In the genomic region with DNA sequence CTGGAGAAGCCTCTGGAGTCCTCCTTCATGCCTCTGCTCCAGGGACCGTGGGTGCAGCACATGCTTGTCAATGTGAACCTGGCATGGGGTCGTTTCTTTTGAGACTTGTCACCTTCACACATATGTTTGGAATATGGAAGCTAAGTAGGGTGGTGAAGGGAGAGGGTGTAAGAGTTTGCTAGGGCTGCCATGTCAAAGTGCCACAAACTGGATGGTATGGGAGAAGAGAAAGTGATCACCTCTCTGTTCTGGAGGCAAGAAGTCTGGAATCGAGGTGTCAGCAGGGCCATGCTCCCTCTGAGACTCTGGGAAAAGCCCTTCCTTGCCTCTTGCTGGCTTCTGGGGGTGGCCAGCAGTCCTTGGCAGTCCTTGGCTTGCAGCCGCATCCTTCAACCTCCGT, we compare ENCODE assay signal across 31 cellular contexts.
"Had no signal": no experiment of that assay in that cellular context is flagged by ENCODE, and none has a peak within 500 bp of the region (broad histone marks: within the 10 kb centered on the region; RNA-seq: fewer than 3 reads in every experiment).

No MANE protein-coding gene starts in this region.

- FAIRE-seq: small intestine had no signal

- H3K9me3 ChIP-seq: ovary, psoas muscle, right lobe of liver, sigmoid colon, spleen, suprapubic skin, testis, transverse colon, upper lobe of right lung, uterus had no signal

- H3K27ac ChIP-seq: ovary, parathyroid adenoma, psoas muscle, right lobe of liver, sigmoid colon, spleen, suprapubic skin, testis, tibial artery, transverse colon, upper lobe of right lung had no signal

- DNase-seq: naive thymus-derived CD8-positive, alpha-beta T cell; nephron progenitor cell; occipital lobe; ovary; psoas muscle; right cardiac atrium; right lobe of liver; sigmoid colon; small intestine; stimulated activated CD4-positive, alpha-beta T cell treated with anti-CD3 and anti-CD28 coated beads, Interleukin-12 subunit alpha, Interleukin-12 subunit beta, amount 100 ng/mL, for 4 hours; stimulated activated CD4-positive, alpha-beta T cell treated with anti-CD3 and anti-CD28 coated beads, Interleukin-1b, Interleukin-23, amount 100 ng/mL, for 48 hours; stimulated activated CD4-positive, alpha-beta T cell treated with anti-CD3 and anti-CD28 coated beads, Interleukin-4, amount 100 ng/mL, for 1 hour; stimulated activated CD4-positive, alpha-beta T cell treated with anti-CD3 and anti-CD28 coated beads, Interleukin-4, amount 100 ng/mL, for 4 hours; stimulated activated CD8-positive, alpha-beta memory T cell treated with anti-CD3 and anti-CD28 coated beads, Interleukin-4, amount 100 ng/mL, for 48 hours; stimulated activated naive CD4-positive, alpha-beta T cell; stimulated activated naive CD8-positive, alpha-beta T cell treated with anti-CD3 and anti-CD28 coated beads, Interleukin-15, amount 100 ng/mL, for 72 hours; stimulated activated naive CD8-positive, alpha-beta T cell treated with anti-CD3 and anti-CD28 coated beads, Interleukin-15, Interleukin-2, amounts not matched to agents 100 U/mL and 50 U/mL, for 24 hours; substantia nigra; testis; tibial artery; transverse colon; upper lobe of right lung; uterus had no signal

- H3K4me3 Mint-ChIP-seq: naive thymus-derived CD8-positive, alpha-beta T cell; natural killer cell treated with Interleukin-12 subunit alpha and Interleukin-12 subunit beta and Interleukin-15 and Interleukin-18, amount 100 ng/mL, for 72 hours; nephron progenitor cell; neural crest cell; stimulated activated memory B cell treated with anti-CD40 and anti-IgM and Interleukin-4, amounts not matched to agents 10 μg/mL and 1 μg/mL and 100 μg/mL, for 72 hours; stimulated activated naive CD8-positive, alpha-beta T cell treated with anti-CD3 and anti-CD28 coated beads, Interleukin-15, amount 100 ng/mL, for 72 hours; type B pancreatic cell had no signal

- H3K27ac Mint-ChIP-seq: naive thymus-derived CD8-positive, alpha-beta T cell; natural killer cell treated with Interleukin-12 subunit alpha and Interleukin-12 subunit beta and Interleukin-15 and Interleukin-18, amount 100 ng/mL, for 72 hours; nephron progenitor cell; progenitor cell of endocrine pancreas; stimulated activated memory B cell treated with anti-CD40 and anti-IgM and Interleukin-4, amounts not matched to agents 10 μg/mL and 1 μg/mL and 100 μg/mL, for 72 hours; stimulated activated naive CD8-positive, alpha-beta T cell treated with anti-CD3 and anti-CD28 coated beads, Interleukin-15, amount 100 ng/mL, for 72 hours; type B pancreatic cell had no signal

- H2AFZ ChIP-seq: parathyroid adenoma had no signal

- ATAC-seq: naive thymus-derived CD8-positive, alpha-beta T cell; natural killer cell treated with Interleukin-12 subunit alpha and Interleukin-12 subunit beta and Interleukin-15 and Interleukin-18, amount 100 ng/mL, for 72 hours; psoas muscle; stimulated activated memory B cell treated with anti-CD40 and anti-IgM and Interleukin-4, amounts not matched to agents 10 μg/mL and 1 μg/mL and 100 μg/mL, for 72 hours; stimulated activated naive CD8-positive, alpha-beta T cell treated with anti-CD3 and anti-CD28 coated beads, Interleukin-15, amount 100 ng/mL, for 72 hours; stimulated activated naive CD8-positive, alpha-beta T cell treated with anti-CD3 and anti-CD28 coated beads, Interleukin-15, Interleukin-2, amounts not matched to agents 100 U/mL and 50 U/mL, for 24 hours; upper lobe of right lung had no signal

- H3K36me3 ChIP-seq: ovary, right lobe of liver, sigmoid colon, spleen, suprapubic skin, tibial artery, transverse colon, upper lobe of right lung, uterus had no signal

- H3K79me2 ChIP-seq: parathyroid adenoma had no signal

- H3K27me3 ChIP-seq: ovary, right lobe of liver, sigmoid colon, suprapubic skin, testis, tibial artery, upper lobe of right lung, uterus had no signal

- H3K9me3 Mint-ChIP-seq: natural killer cell treated with Interleukin-12 subunit alpha and Interleukin-12 subunit beta and Interleukin-15 and Interleukin-18, amount 100 ng/mL, for 72 hours; neural crest cell; type B pancreatic cell had no signal

- H3K27me3 Mint-ChIP-seq: stimulated activated naive CD8-positive, alpha-beta T cell treated with anti-CD3 and anti-CD28 coated beads, Interleukin-15, amount 100 ng/mL, for 72 hours had no signal

- H3K4me1 ChIP-seq: parathyroid adenoma, psoas muscle, spleen, suprapubic skin, testis, tibial artery, transverse colon, upper lobe of right lung, uterus had no signal

- H3K4me3 ChIP-seq: ovary, psoas muscle, right lobe of liver, sigmoid colon, spleen, suprapubic skin, testis, tibial artery, transverse colon, upper lobe of right lung, uterus had no signal

- H3K36me3 Mint-ChIP-seq: naive thymus-derived CD8-positive, alpha-beta T cell; natural killer cell treated with Interleukin-12 subunit alpha and Interleukin-12 subunit beta and Interleukin-15 and Interleukin-18, amount 100 ng/mL, for 72 hours; stimulated activated memory B cell treated with anti-CD40 and anti-IgM and Interleukin-4, amounts not matched to agents 10 μg/mL and 1 μg/mL and 100 μg/mL, for 72 hours; type B pancreatic cell had no signal

- H3K9ac ChIP-seq: parathyroid adenoma had no signal

- H3K4me1 Mint-ChIP-seq: naive thymus-derived CD8-positive, alpha-beta T cell; stimulated activated memory B cell treated with anti-CD40 and anti-IgM and Interleukin-4, amounts not matched to agents 10 μg/mL and 1 μg/mL and 100 μg/mL, for 72 hours; stimulated activated naive CD8-positive, alpha-beta T cell treated with anti-CD3 and anti-CD28 coated beads, Interleukin-15, amount 100 ng/mL, for 72 hours had no signal
